In the genomic region with DNA sequence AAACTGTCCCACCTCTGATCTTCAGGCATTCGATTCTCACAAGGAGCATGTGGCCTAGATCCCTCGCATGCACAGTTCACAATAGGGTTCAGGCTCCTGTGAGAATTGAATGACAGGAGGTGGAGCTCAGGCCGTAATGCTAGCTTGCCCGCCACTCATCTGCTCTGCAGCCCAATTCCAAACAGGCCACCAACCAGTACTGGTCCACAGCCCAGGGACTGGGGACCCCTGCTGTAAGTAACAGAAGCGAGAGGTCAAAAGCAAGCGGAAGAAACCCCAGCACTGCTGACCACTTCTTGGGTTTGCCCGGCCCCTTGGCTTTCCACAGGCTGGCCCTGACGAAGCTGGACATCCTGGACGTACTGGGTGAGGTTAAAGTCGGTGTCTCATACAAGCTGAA, we compare ENCODE assay signal across 15 cellular contexts. TPM values are rescaled to one million over a fixed set of nuclear protein-coding genes. Genes with fewer than 3 reads are reported as not detected.
A peak's percentile ranks its signal among the peaks of the same experiment; 100 is the strongest.
DNase-seq lines count a peak whose midpoint lies in the region; ATAC-seq and TF ChIP-seq lines count a peak whose summit lies in the region.
"Had no signal": no experiment of that assay in that cellular context is flagged by ENCODE, and none has a peak within 500 bp of the region (broad histone marks: within the 10 kb centered on the region; RNA-seq: fewer than 3 reads in every experiment).

No MANE protein-coding gene starts in this region.

- peaks cover 0 to 68% of the 10 kb centered on the region in 2 donors for H3K36me3 ChIP-seq in psoas muscle (ENCODE audit: insufficient read depth in 1 of 2, low read depth in 1 of 2)
- H3K36me3 ChIP-seq: HAP-1 had no signal

- ATAC-seq in left ventricle myocardium superior, result no peak
- ATAC-seq in left cardiac atrium, result no peak
- no peak for ATAC-seq in psoas muscle
- no peak for ATAC-seq in GM19324 (IDR thresholded peaks at IDR 0.05; ENCODE audit: low FRiP score, unreplicated experiment)
- no peak for ATAC-seq in GM18867 (IDR thresholded peaks at IDR 0.05; ENCODE audit: unreplicated experiment)
- ATAC-seq: HepG2 had no signal

- H3K27ac ChIP-seq in VCaP (peak overlapping the region; percentile 98; the same call in 1 of the 2 replicates), psoas muscle (peak overlapping the region; percentile 16)

- intact Hi-C loops in left ventricle myocardium superior (cut with micrococcal nuclease) (no loop called here), left cardiac atrium (cut with DNase I) (no loop called here), psoas muscle (cut with DNase I) (no loop called here)

- TF ChIP-seq CTCF in VCaP (conservative IDR thresholded peaks at IDR 0.05) (no peak), psoas muscle (IDR thresholded peaks at IDR 0.05) (no peak)

- H3K27me3 ChIP-seq in psoas muscle (ENCODE audit: insufficient read depth in 3 of 3, low read length in 2 of 3), result no peaks in the 10 kb centered on the region

- no peaks in the 10 kb centered on the region for H3K9me3 ChIP-seq in psoas muscle
- H3K9me3 ChIP-seq: HAP-1 had no signal

- H3K4me3 ChIP-seq in psoas muscle, result no peak overlapping the region
- H3K4me3 ChIP-seq: HAP-1 had no signal

- 85 to 91% (median 88%) methylated on average over 10 of the region's 10 CpGs for WGBS in psoas muscle, 3 donors

- DNase-seq in left ventricle myocardium superior (peak; percentile 18), left cardiac atrium (no peak), psoas muscle (peak in 1 of 2 donors; percentile 15), DMS53 treated with DMSO at 0.1 percent for 48 hours (lab: John Stamatoyannopoulos, UW; ENCODE audit: unreplicated experiment) (no peak)
- DNase-seq: 8988T; C1 segment of cervical spinal cord; CD4-positive, alpha-beta T cell; DMS79 treated with DMSO at 0.1 percent for 48 hours; EL; HFFc6 had no signal

- H3K4me1 ChIP-seq in psoas muscle, result peaks cover 33% of the 10 kb centered on the region
- H3K4me1 ChIP-seq: HAP-1 had no signal

RNA-seq across cellular contexts. Expression of gene SIVA1, which starts 8.5 kb away (rescaled TPM):
- total RNA-seq in left ventricle myocardium superior (65.1 TPM), left cardiac atrium (10 to 100 TPM; 67.6 to 68.7 TPM), psoas muscle (100 to 1,000 TPM in 1 of 4 donors, 10 to 100 TPM in 3; 55.8 to 105 (median 84.5) TPM)
- polyA plus RNA-seq in psoas muscle, result 100 to 1,000 TPM; 147 to 233 (median 233) TPM

RNA-seq across cellular contexts. Expression of gene ADSS1, which starts 20.5 kb away (rescaled TPM):
- 226 TPM for total RNA-seq in left ventricle myocardium superior
- 100 to 1,000 TPM in 1 of 2 donors, 10 to 100 TPM in 1; 86.2 to 102 TPM for total RNA-seq in left cardiac atrium
- 100 to 1,000 TPM; 201 to 359 (median 278) TPM for total RNA-seq in psoas muscle
- 100 to 1,000 TPM; 187 to 394 (median 300) TPM for polyA plus RNA-seq in psoas muscle

RNA-seq across cellular contexts. Expression of gene AKT1, which starts 51.1 kb away (rescaled TPM):
- total RNA-seq in left ventricle myocardium superior (142 TPM), left cardiac atrium (100 to 1,000 TPM; 113 to 127 TPM), psoas muscle (10 to 100 TPM; 54.9 to 79.3 (median 60.0) TPM)
- 100 to 1,000 TPM in 1 of 3 donors, 10 to 100 TPM in 2; 51.9 to 102 (median 62.0) TPM for polyA plus RNA-seq in psoas muscle

RNA-seq across cellular contexts. Expression of gene INF2, which starts 55.1 kb away (rescaled TPM):
- total RNA-seq in left ventricle myocardium superior (30.4 TPM), left cardiac atrium (10 to 100 TPM; 44.4 to 44.7 TPM), psoas muscle (10 to 100 TPM; 16.4 to 26.3 (median 23.4) TPM)
- 10 to 100 TPM; 12.0 to 29.1 (median 12.8) TPM for polyA plus RNA-seq in psoas muscle

RNA-seq across cellular contexts. Expression of gene ZBTB42, which starts 56.4 kb away (rescaled TPM):
- total RNA-seq in left ventricle myocardium superior (5.3 TPM), left cardiac atrium (1 to 10 TPM; 5.2 to 8.1 TPM), psoas muscle (1 to 10 TPM; 4.2 to 7.4 (median 5.8) TPM)
- polyA plus RNA-seq in psoas muscle, result 1 to 10 TPM; 4.7 to 6.6 (median 6.2) TPM
